ENCODE assay signal across 19 cellular contexts in the genomic region with DNA sequence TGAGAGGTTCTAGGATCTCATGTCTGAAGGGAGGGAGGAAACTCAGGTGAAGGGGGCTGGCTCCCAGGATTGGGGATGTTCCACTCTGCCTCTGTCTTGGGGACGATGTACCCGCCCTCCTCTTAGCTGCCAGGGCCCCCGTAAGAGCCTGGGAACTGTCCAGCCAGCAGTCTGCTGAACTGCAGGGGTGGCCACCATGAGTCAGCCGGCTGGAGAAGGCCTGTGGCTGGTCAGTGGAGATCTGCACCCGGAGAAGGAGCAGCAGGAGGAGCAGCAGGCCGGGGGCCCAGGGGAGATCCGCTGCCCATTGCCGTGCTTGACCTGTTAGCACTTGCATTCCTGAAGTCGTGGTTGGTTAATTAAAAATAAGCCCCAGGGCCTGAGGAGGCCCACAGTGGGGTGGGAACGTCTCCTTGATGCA.
DNase-seq lines count a peak whose midpoint lies in the region; ATAC-seq and TF ChIP-seq lines count a peak whose summit lies in the region.
"Had no signal": no experiment of that assay in that cellular context is flagged by ENCODE, and none has a peak within 500 bp of the region (broad histone marks: within the 10 kb centered on the region; RNA-seq: fewer than 3 reads in every experiment).

No MANE protein-coding gene starts in this region.

- no peak overlapping the region for H3K4me3 Mint-ChIP-seq in stimulated activated effector memory CD8-positive, alpha-beta T cell treated with anti-CD3 and anti-CD28 coated beads, Interleukin-12 subunit alpha, Interleukin-12 subunit beta, amount 100 ng/mL, for 72 hours
- H3K4me3 Mint-ChIP-seq: activated CD8-positive, alpha-beta T cell treated with anti-CD3 and anti-CD28 coated beads for 36 hours; CD4-positive, CD25-positive, alpha-beta regulatory T cell had no signal

- peak; percentile 37 for ATAC-seq in left lung
- peak; percentile 19 for ATAC-seq in stimulated activated effector memory CD8-positive, alpha-beta T cell treated with anti-CD3 and anti-CD28 coated beads, Interleukin-12 subunit alpha, Interleukin-12 subunit beta, amount 100 ng/mL, for 72 hours
- no peak for ATAC-seq in HG02938 (IDR thresholded peaks at IDR 0.05; ENCODE audit: unreplicated experiment)
- no peak for ATAC-seq in GM19395 (IDR thresholded peaks at IDR 0.05; ENCODE audit: unreplicated experiment)
- ATAC-seq: activated CD8-positive, alpha-beta T cell treated with anti-CD3 and anti-CD28 coated beads for 36 hours had no signal

- H3K4me1 ChIP-seq in cardiac muscle cell (ENCODE audit: low read depth) (peaks cover 7% of the 10 kb centered on the region), left lung (no peaks in the 10 kb centered on the region)

- intact Hi-C loops in cardiac septum (cut with DNase I) (no loop called here), left lung (cut with DNase I) (no loop called here)

- no peaks in the 10 kb centered on the region for H3K36me3 Mint-ChIP-seq in stimulated activated effector memory CD8-positive, alpha-beta T cell treated with anti-CD3 and anti-CD28 coated beads, Interleukin-12 subunit alpha, Interleukin-12 subunit beta, amount 100 ng/mL, for 72 hours
- H3K36me3 Mint-ChIP-seq: CD4-positive, CD25-positive, alpha-beta regulatory T cell had no signal

- H3K27ac ChIP-seq in cardiac muscle cell (no peak overlapping the region), left lung (no peak overlapping the region)
- H3K27ac ChIP-seq: coronary artery, epithelial cell of prostate, KMS-11, stomach had no signal

- H3K36me3 ChIP-seq in cardiac muscle cell (no peaks in the 10 kb centered on the region), left lung (no peaks in the 10 kb centered on the region)
- H3K36me3 ChIP-seq: stomach had no signal

- H3K9me3 ChIP-seq in cardiac muscle cell (ENCODE audit: low read depth) (no peaks in the 10 kb centered on the region), left lung (no peaks in the 10 kb centered on the region)
- H3K9me3 ChIP-seq: stomach had no signal

- no peak overlapping the region for H3K4me3 ChIP-seq in cardiac muscle cell
- no peak overlapping the region for H3K4me3 ChIP-seq in cardiac fibroblast (replicated peaks in 1 of 2; ENCODE audit: low read depth in 2 of 2, low read length in 2 of 2)
- H3K4me3 ChIP-seq in left lung: no peak overlapping the region
- H3K4me3 ChIP-seq: coronary artery, stomach had no signal

- TF ChIP-seq CTCF in cardiac muscle cell (IDR thresholded peaks at IDR 0.05; ENCODE audit: low read depth, low read length) (no peak), cardiac fibroblast (IDR thresholded peaks at IDR 0.05; ENCODE audit: low read depth, low read length) (no peak), left lung (IDR thresholded peaks at IDR 0.05) (no peak)

- no peaks in the 10 kb centered on the region for H3K9me3 Mint-ChIP-seq in stimulated activated effector memory CD8-positive, alpha-beta T cell treated with anti-CD3 and anti-CD28 coated beads, Interleukin-12 subunit alpha, Interleukin-12 subunit beta, amount 100 ng/mL, for 72 hours
- H3K9me3 Mint-ChIP-seq: activated CD8-positive, alpha-beta T cell treated with anti-CD3 and anti-CD28 coated beads for 36 hours had no signal

- peak; percentile 37 to 76 for DNase-seq in cardiac muscle cell (ENCODE audit: low read depth in 1 of 2, low spot score in 1 of 2)
- DNase-seq in cardiac septum (ENCODE audit: low spot score): no peak
- peak; percentile 22 to 25 for DNase-seq in cardiac fibroblast (ENCODE audit: low read depth in 2 of 2)
- DNase-seq in left lung: no peak
- no peak for DNase-seq in stimulated activated effector memory CD8-positive, alpha-beta T cell treated with anti-CD3 and anti-CD28 coated beads, Interleukin-12 subunit alpha, Interleukin-12 subunit beta, amount 100 ng/mL, for 72 hours (ENCODE audit: low spot score in 2 of 2)
- no peak for DNase-seq in DMS153 (lab: John Stamatoyannopoulos, UW)
- DNase-seq: activated CD8-positive, alpha-beta T cell treated with anti-CD3 and anti-CD28 coated beads for 36 hours; amniotic stem cell; CD4-positive, CD25-positive, alpha-beta regulatory T cell; DMS79; NCI-H1105; NCI-H82; stomach; SW 1271 had no signal

- H3K27ac Mint-ChIP-seq in stimulated activated effector memory CD8-positive, alpha-beta T cell treated with anti-CD3 and anti-CD28 coated beads, Interleukin-12 subunit alpha, Interleukin-12 subunit beta, amount 100 ng/mL, for 72 hours: no peak overlapping the region
- H3K27ac Mint-ChIP-seq: activated CD8-positive, alpha-beta T cell treated with anti-CD3 and anti-CD28 coated beads for 36 hours; CD4-positive, CD25-positive, alpha-beta regulatory T cell had no signal

- H3K27me3 ChIP-seq in cardiac muscle cell (peaks cover 3% of the 10 kb centered on the region), left lung (peaks cover 0 to 22% of the 10 kb centered on the region in 2 donors)

- H3K4me1 Mint-ChIP-seq in stimulated activated effector memory CD8-positive, alpha-beta T cell treated with anti-CD3 and anti-CD28 coated beads, Interleukin-12 subunit alpha, Interleukin-12 subunit beta, amount 100 ng/mL, for 72 hours: no peaks in the 10 kb centered on the region
- H3K4me1 Mint-ChIP-seq: CD4-positive, CD25-positive, alpha-beta regulatory T cell had no signal

Comparison
In these comparisons a context has a peak if more than half of its experiments do, and no peak if none do; other contexts are left out.
1. DNase-seq: peak in cardiac muscle cell (2 of 2) and cardiac fibroblast (2 of 2); none in cardiac septum (single experiment), left lung (0 of 2), stimulated activated effector memory CD8-positive, alpha-beta T cell treated with anti-CD3 and anti-CD28 coated beads, Interleukin-12 subunit alpha, Interleukin-12 subunit beta, amount 100 ng/mL, for 72 hours (0 of 2) and DMS153 (single experiment).
2. ATAC-seq: peak in left lung (single experiment) and stimulated activated effector memory CD8-positive, alpha-beta T cell treated with anti-CD3 and anti-CD28 coated beads, Interleukin-12 subunit alpha, Interleukin-12 subunit beta, amount 100 ng/mL, for 72 hours (single experiment); none in HG02938 (single experiment) and GM19395 (single experiment).